8 cellular contexts compared by ENCODE assay signal in genomic region chr16:22206847-22207714, GRCh38. TPM values are rescaled to one million over a fixed set of nuclear protein-coding genes. Genes with fewer than 3 reads are reported as not detected.
DNase-seq lines count a peak whose midpoint lies in the region; ATAC-seq and TF ChIP-seq lines count a peak whose summit lies in the region.

No MANE protein-coding gene starts in this region.

- H3K36me3 Mint-ChIP-seq in CD8-positive, alpha-beta T cell = peaks cover 14% of the 10 kb centered on the region
- H3K36me3 Mint-ChIP-seq in T-cell = peaks cover 9% of the 10 kb centered on the region

- H3K4me3 Mint-ChIP-seq in CD8-positive, alpha-beta T cell = peak overlapping the region; percentile 98
- peak overlapping the region; percentile 85 to 97 (median 93) for H3K4me3 Mint-ChIP-seq in T-cell

- H3K9me3 Mint-ChIP-seq in CD8-positive, alpha-beta T cell = no peaks in the 10 kb centered on the region
- H3K9me3 Mint-ChIP-seq in T-cell = no peaks in the 10 kb centered on the region

- H3K27ac ChIP-seq in CD8-positive, alpha-beta T cell (ENCODE audit: low read depth, low read length) = peak overlapping the region; percentile 51
- peak overlapping the region; percentile 89 for H3K27ac ChIP-seq in psoas muscle

- peak in 5 of 7 experiments; percentile 28 to 66 (median 47) for DNase-seq in CD8-positive, alpha-beta T cell
- peak; percentile 47 to 52 for DNase-seq in Kasumi-1 (lab: John Stamatoyannopoulos, UW)
- peak in 32 of 34 experiments; percentile 11 to 76 (median 54) for DNase-seq in T-cell
- peak in 54 of 58 donors; percentile 25 to 88 (median 60) for DNase-seq in anterior cingulate cortex (lab: John Stamatoyannopoulos, UW)
- DNase-seq in left ventricle myocardium superior = peak; percentile 93
- DNase-seq in psoas muscle = peak; percentile 90
- DNase-seq in KG1 (lab: John Stamatoyannopoulos, UW) = no peak

- H3K4me1 Mint-ChIP-seq in CD8-positive, alpha-beta T cell (ENCODE audit: low read depth) = peaks cover 43% of the 10 kb centered on the region
- peaks cover 29 to 45% (median 31%) of the 10 kb centered on the region in 3 donors for H3K4me1 Mint-ChIP-seq in T-cell

- POLR2A ChIA-PET in CD8-positive, alpha-beta T cell (lab: Charles Lee) = interaction anchor here (0.7 to 4.9 kb wide), 5 partner anchors 11 to 95 kb away, joined by 3 to 39 read pairs (median 3); partner anchors contain the start of gene POLR3E
- POLR2A ChIA-PET in T-cell (lab: Charles Lee) = interaction anchor here (0.6 to 1.3 kb wide), 6 partner anchors 11 to 129 kb away, joined by 3 to 7 read pairs (median 4); no protein-coding TSS in a partner anchor

- no peaks in the 10 kb centered on the region for H3K36me3 ChIP-seq in CD8-positive, alpha-beta T cell (ENCODE audit: insufficient read depth, low read length)
- H3K36me3 ChIP-seq in psoas muscle (ENCODE audit: insufficient read depth in 1 of 2, low read depth in 1 of 2) = no peaks in the 10 kb centered on the region

- peaks cover 20% of the 10 kb centered on the region for H3K4me1 ChIP-seq in CD8-positive, alpha-beta T cell (ENCODE audit: insufficient read depth, low read length)
- H3K4me1 ChIP-seq in psoas muscle = peaks cover 43% of the 10 kb centered on the region

- H3K27ac Mint-ChIP-seq in CD8-positive, alpha-beta T cell = peak overlapping the region; percentile 92
- H3K27ac Mint-ChIP-seq in T-cell = peak overlapping the region; percentile 48 to 59

- intact Hi-C loops in CD8-positive, alpha-beta T cell (cut with DNase I, micrococcal nuclease) = loop anchor here (1.0 to 5.0 kb wide), 7 partner anchors 11 to 254 kb away; partner anchors contain the start of genes POLR3E (in 2 of the 2) and UQCRC2 (in 1 of the 2)
- intact Hi-C loops in left ventricle myocardium superior (cut with micrococcal nuclease) (no loop called here), psoas muscle (cut with DNase I) (loop anchor here in 1 of 2 donors (2.0 kb wide), 1 partner anchor 14 kb away; no protein-coding TSS in a partner anchor)

- peak; percentile 52 for ATAC-seq in CD8-positive, alpha-beta T cell
- ATAC-seq in GM21515 (IDR thresholded peaks at IDR 0.05; ENCODE audit: unreplicated experiment) (peak; percentile 35), T-cell (replicated peaks in 1 of 4) (peak; percentile 40 to 52 (median 46)), left ventricle myocardium superior (peak; percentile 76), psoas muscle (peak; percentile 66 to 72 (median 71))

- 1 to 2% (median 1%) methylated on average over 32 to 35 of the region's 35 CpGs for WGBS in psoas muscle, 3 donors

- H3K27me3 ChIP-seq in CD8-positive, alpha-beta T cell (ENCODE audit: insufficient read depth, low read length) = no peaks in the 10 kb centered on the region
- H3K27me3 ChIP-seq in psoas muscle (ENCODE audit: insufficient read depth in 3 of 3, low read length in 2 of 3) = no peaks in the 10 kb centered on the region

- peak overlapping the region; percentile 86 for H3K4me3 ChIP-seq in CD8-positive, alpha-beta T cell (ENCODE audit: low read depth, low read length)
- H3K4me3 ChIP-seq in psoas muscle = peak overlapping the region; percentile 88

- no peak for TF ChIP-seq CTCF in CD8-positive, alpha-beta T cell (IDR thresholded peaks at IDR 0.05)
- no peak for TF ChIP-seq CTCF in psoas muscle (IDR thresholded peaks at IDR 0.05)

- H3K27me3 Mint-ChIP-seq in CD8-positive, alpha-beta T cell (ENCODE audit: low read depth) = no peaks in the 10 kb centered on the region
- no peaks in the 10 kb centered on the region for H3K27me3 Mint-ChIP-seq in T-cell

- CTCF ChIA-PET in CD8-positive, alpha-beta T cell (lab: Charles Lee) = interaction anchor here (0.8 to 6.5 kb wide), 6 partner anchors 15 to 217 kb away, joined by 3 to 59 read pairs (median 4); partner anchors contain the start of gene POLR3E
- CTCF ChIA-PET in T-cell (lab: Charles Lee) = interaction anchor here in 1 of 2 donors (0.6 to 0.8 kb wide), 2 partner anchors 19 to 198 kb away, joined by 3 read pairs; no protein-coding TSS in a partner anchor

- H3K9me3 ChIP-seq in CD8-positive, alpha-beta T cell (ENCODE audit: low read length) = no peaks in the 10 kb centered on the region
- H3K9me3 ChIP-seq in psoas muscle = no peaks in the 10 kb centered on the region

RNA-seq across cellular contexts. Expression of gene EEF2K, which starts 1.0 kb away (rescaled TPM):
- 10 to 100 TPM; 14.4 to 14.6 TPM for total RNA-seq in CD8-positive, alpha-beta T cell
- total RNA-seq in T-cell = 10 to 100 TPM; 15.5 to 21.5 (median 21.0) TPM
- total RNA-seq in left ventricle myocardium superior = 29.9 TPM
- 10 to 100 TPM; 29.4 to 47.0 (median 34.3) TPM for total RNA-seq in psoas muscle
- polyA plus RNA-seq in psoas muscle = 10 to 100 TPM; 13.0 to 14.5 (median 13.2) TPM

RNA-seq across cellular contexts. Expression of gene SDR42E2, which starts 44.8 kb away (rescaled TPM):
- total RNA-seq in CD8-positive, alpha-beta T cell = 1 to 10 TPM; 1.1 to 1.2 TPM
- total RNA-seq in T-cell (1 to 10 TPM in 2 of 5 donors, under 1 TPM in 3; 0.28 to 2.9 (median 0.39) TPM), left ventricle myocardium superior (not detected), psoas muscle (under 1 TPM in 1 of 4 donors, not detected in 3; 0.08 TPM)
- under 1 TPM in 1 of 3 donors, not detected in 2; 0.01 TPM for polyA plus RNA-seq in psoas muscle
